Comparison of ENCODE assay signal across 1 cellular context in the genomic region with DNA sequence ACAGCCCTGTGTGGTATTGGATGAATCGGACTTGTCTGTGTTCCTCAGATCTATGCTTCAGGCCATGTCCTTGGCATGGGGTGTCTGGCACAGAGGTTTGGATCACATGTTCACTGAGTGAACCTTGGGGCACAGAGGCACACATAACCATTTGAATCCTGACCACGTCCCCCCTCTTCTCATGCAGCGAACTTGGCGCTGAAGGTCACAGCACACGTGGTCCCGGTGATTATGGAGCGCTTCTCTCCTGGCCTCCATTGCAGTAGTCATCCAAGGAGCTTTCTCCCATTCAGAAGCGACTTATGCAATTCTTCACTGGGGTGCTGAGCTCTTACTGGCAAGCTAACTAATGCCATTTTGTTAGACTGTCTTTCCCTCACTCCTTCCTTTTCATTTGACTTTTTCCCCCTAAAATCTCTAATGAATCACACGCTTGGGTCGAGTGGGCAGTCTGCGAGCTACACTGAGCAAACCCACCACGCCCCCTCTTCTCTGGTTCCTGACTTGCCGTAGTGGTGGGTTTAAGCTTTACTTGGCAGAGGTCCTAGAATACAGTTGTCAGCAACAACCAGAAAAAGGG.
A peak's percentile ranks its signal among the peaks of the same experiment; 100 is the strongest.
TF ChIP-seq lines count a peak whose summit lies in the region.

No MANE protein-coding gene starts in this region.

TF ChIP-seq in HepG2, 621 proteins besides CTCF, POLR2A, EP300 and RAD21:
- TF ChIP-seq, protein P1, sequence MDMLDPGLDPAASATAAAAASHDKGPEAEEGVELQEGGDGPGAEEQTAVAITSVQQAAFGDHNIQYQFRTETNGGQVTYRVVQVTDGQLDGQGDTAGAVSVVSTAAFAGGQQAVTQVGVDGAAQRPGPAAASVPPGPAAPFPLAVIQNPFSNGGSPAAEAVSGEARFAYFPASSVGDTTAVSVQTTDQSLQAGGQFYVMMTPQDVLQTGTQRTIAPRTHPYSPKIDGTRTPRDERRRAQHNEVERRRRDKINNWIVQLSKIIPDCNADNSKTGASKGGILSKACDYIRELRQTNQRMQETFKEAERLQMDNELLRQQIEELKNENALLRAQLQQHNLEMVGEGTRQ (IDR thresholded peaks at IDR 0.05; ENCODE audit: low read depth, low read length) = peak; percentile 41
- TF ChIP-seq, protein P1 (CRISPR knock-in tag; IDR thresholded peaks at IDR 0.05; ENCODE audit: borderline replicate concordance) = no peak
- TF ChIP-seq, protein P2, sequence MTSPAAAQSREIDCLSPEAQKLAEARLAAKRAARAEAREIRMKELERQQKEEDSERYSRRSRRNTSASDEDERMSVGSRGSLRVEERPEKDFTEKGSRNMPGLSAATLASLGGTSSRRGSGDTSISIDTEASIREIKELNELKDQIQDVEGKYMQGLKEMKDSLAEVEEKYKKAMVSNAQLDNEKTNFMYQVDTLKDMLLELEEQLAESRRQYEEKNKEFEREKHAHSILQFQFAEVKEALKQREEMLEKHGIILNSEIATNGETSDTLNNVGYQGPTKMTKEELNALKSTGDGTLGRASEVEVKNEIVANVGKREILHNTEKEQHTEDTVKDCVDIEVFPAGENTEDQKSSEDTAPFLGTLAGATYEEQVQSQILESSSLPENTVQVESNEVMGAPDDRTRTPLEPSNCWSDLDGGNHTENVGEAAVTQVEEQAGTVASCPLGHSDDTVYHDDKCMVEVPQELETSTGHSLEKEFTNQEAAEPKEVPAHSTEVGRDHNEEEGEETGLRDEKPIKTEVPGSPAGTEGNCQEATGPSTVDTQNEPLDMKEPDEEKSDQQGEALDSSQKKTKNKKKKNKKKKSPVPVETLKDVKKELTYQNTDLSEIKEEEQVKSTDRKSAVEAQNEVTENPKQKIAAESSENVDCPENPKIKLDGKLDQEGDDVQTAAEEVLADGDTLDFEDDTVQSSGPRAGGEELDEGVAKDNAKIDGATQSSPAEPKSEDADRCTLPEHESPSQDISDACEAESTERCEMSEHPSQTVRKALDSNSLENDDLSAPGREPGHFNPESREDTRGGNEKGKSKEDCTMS (CRISPR knock-in tag; conservative IDR thresholded peaks at IDR 0.05) = no peak
- TF ChIP-seq, protein P3, sequence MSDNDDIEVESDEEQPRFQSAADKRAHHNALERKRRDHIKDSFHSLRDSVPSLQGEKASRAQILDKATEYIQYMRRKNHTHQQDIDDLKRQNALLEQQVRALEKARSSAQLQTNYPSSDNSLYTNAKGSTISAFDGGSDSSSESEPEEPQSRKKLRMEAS (IDR thresholded peaks at IDR 0.05) = 0 out of 2 replicates have a peak, but pooled peaks have one; percentile 46
- TF ChIP-seq POLR2AphosphoS5 (IDR thresholded peaks at IDR 0.05; ENCODE audit: low read depth, low read length) (no peak), SALL1 (CRISPR knock-in tag; IDR thresholded peaks at IDR 0.05) (peak; percentile 48)
